In genomic region chr1:109718495-109718894, GRCh38 we compare ENCODE assay signal across 9 cellular contexts. TPM values are rescaled to one million over a fixed set of nuclear protein-coding genes. Genes with fewer than 3 reads are reported as not detected.
A peak's percentile ranks its signal among the peaks of the same experiment; 100 is the strongest.
DNase-seq lines count a peak whose midpoint lies in the region; ATAC-seq and TF ChIP-seq lines count a peak whose summit lies in the region.
"Had no signal": no experiment of that assay in that cellular context is flagged by ENCODE, and none has a peak within 500 bp of the region (broad histone marks: within the 10 kb centered on the region; RNA-seq: fewer than 3 reads in every experiment).

No MANE protein-coding gene starts in this region.

- CTCF ChIA-PET in SK-N-SH (lab: Yijun Ruan, JAX): interaction anchor here (0.7 to 1.8 kb wide), 5 partner anchors 55 to 266 kb away, joined by 3 to 7 read pairs (median 5); partner anchors contain the start of gene AHCYL1

- no peak overlapping the region for H2AFZ ChIP-seq in SK-N-SH (ENCODE audit: low read depth)

- WGBS in SK-N-SH (ENCODE audit: low lambda C conversion rate): 77% methylated on average over 2 of the region's 2 CpGs
- 88 to 94% methylated on average over 2 of the region's 2 CpGs for WGBS in lung, 2 donors
- 78 to 96% methylated on average over 2 of the region's 2 CpGs for WGBS in upper lobe of left lung, 2 donors

- H3K79me2 ChIP-seq in SK-N-SH (ENCODE audit: insufficient read depth): no peaks in the 10 kb centered on the region

- H3K4me3 ChIP-seq in SK-N-SH (ENCODE audit: low read depth in 2 of 2, low read length in 1 of 2) (no peak overlapping the region), lung (no peak overlapping the region), upper lobe of left lung (no peak overlapping the region)

- H3K4me1 ChIP-seq in SK-N-SH (ENCODE audit: control insufficient read depth in 1 of 2, insufficient read depth in 2 of 2, low read depth in 1 of 2, low read length in 1 of 2) (peaks cover 0 to 6% of the 10 kb centered on the region in 2 experiments; a peak in 2 of 4 replicates), lung (ENCODE audit: control insufficient read depth in 2 of 2, insufficient read depth in 2 of 2, low read length in 2 of 2) (no peaks in the 10 kb centered on the region), upper lobe of left lung (no peaks in the 10 kb centered on the region)

- ATAC-seq in lung (ENCODE audit: insufficient read depth, low FRiP score) (no peak), upper lobe of left lung (ENCODE audit: low FRiP score in 2 of 2) (no peak)

- peak; percentile 40; the same call in 1 of the 2 replicates for TF ChIP-seq RAD21 in SK-N-SH (IDR thresholded peaks at IDR 0.05; ENCODE audit: low read length)

- no peaks in the 10 kb centered on the region for H3F3A ChIP-seq in SK-N-SH (replicated peaks; ENCODE audit: insufficient read depth)

- H3K9me3 ChIP-seq in SK-N-SH (no peaks in the 10 kb centered on the region), lung (ENCODE audit: control insufficient read depth in 2 of 2, insufficient read depth in 1 of 2, low read length in 1 of 2) (no peaks in the 10 kb centered on the region), upper lobe of left lung (no peaks in the 10 kb centered on the region)

- no peak for TF ChIP-seq CTCF in SK-N-SH (IDR thresholded peaks at IDR 0.05)
- no peak for TF ChIP-seq CTCF in lung (IDR thresholded peaks at IDR 0.05; ENCODE audit: control extremely low read depth, extremely low read depth)
- no peak for TF ChIP-seq CTCF in upper lobe of left lung (IDR thresholded peaks at IDR 0.05)

- no peak for TF ChIP-seq EP300 in SK-N-SH (IDR thresholded peaks at IDR 0.05; ENCODE audit: borderline replicate concordance in 1 of 2, low read depth in 1 of 2, low read length in 1 of 2)
- no peak for TF ChIP-seq EP300 in upper lobe of left lung (IDR thresholded peaks at IDR 0.05)

- H3K9me2 ChIP-seq in SK-N-SH: no peaks in the 10 kb centered on the region

- no peak overlapping the region for H3K9ac ChIP-seq in SK-N-SH

- TF ChIP-seq POLR2A in upper lobe of left lung (IDR thresholded peaks at IDR 0.05): no peak

- H4K20me1 ChIP-seq in SK-N-SH (ENCODE audit: insufficient read depth): no peaks in the 10 kb centered on the region

- POLR2A ChIA-PET in SK-N-SH (lab: Yijun Ruan, JAX): no interaction called here

- peak; percentile 7 for DNase-seq in HCEC 1CT
- DNase-seq in SK-N-SH: peak; percentile 36
- peak; percentile 14 for DNase-seq in lung (ENCODE audit: low spot score)
- DNase-seq in upper lobe of left lung: no peak
- no peak for DNase-seq in NCI-H2029 (lab: John Stamatoyannopoulos, UW)
- no peak for DNase-seq in activated CD4-positive, alpha-beta T cell treated with anti-CD3 and anti-CD28 coated beads, Interleukin-2, amount 50 U/mL, for 48 hours
- DNase-seq: activated CD4-positive, alpha-beta memory T cell treated with anti-CD3 and anti-CD28 coated beads for 36 hours had no signal

- H3K27me3 ChIP-seq in SK-N-SH (ENCODE audit: insufficient read depth) (no peaks in the 10 kb centered on the region), lung (ENCODE audit: control insufficient read depth, insufficient read depth) (no peaks in the 10 kb centered on the region), upper lobe of left lung (no peaks in the 10 kb centered on the region)

- H3K4me2 ChIP-seq in SK-N-SH: no peak overlapping the region

- H3K27ac ChIP-seq in SK-N-SH (ENCODE audit: low read depth in 2 of 2, low read length in 1 of 2) (no peak overlapping the region), lung (ENCODE audit: low read depth in 1 of 2, low read length in 1 of 2) (no peak overlapping the region), upper lobe of left lung (no peak overlapping the region)

- H3K36me3 ChIP-seq in SK-N-SH (replicated peaks in 1 of 2; ENCODE audit: control insufficient read depth in 1 of 2, insufficient read depth in 2 of 2, low read length in 1 of 2) (no peaks in the 10 kb centered on the region), lung (ENCODE audit: control insufficient read depth in 2 of 2, insufficient read depth in 2 of 2, low read length in 2 of 2) (no peaks in the 10 kb centered on the region), upper lobe of left lung (no peaks in the 10 kb centered on the region)

TF ChIP-seq in SK-N-SH, 30 proteins besides CTCF, POLR2A, EP300 and RAD21:
- TF ChIP-seq USF2 (IDR thresholded peaks at IDR 0.05; ENCODE audit: borderline replicate concordance, low read depth, low read length): no peak
- TF ChIP-seq SMC3 (IDR thresholded peaks at IDR 0.05; ENCODE audit: low read depth, low read length): no peak
- TF ChIP-seq NRF1 (IDR thresholded peaks at IDR 0.05; ENCODE audit: low read depth, low read length): no peak
- no peak for TF ChIP-seq RXRA (IDR thresholded peaks at IDR 0.05; ENCODE audit: borderline replicate concordance, low read depth)
- TF ChIP-seq TAF1 (IDR thresholded peaks at IDR 0.05; ENCODE audit: borderline replicate concordance, low read depth, low read length): no peak
- no peak for TF ChIP-seq FOSL2 (IDR thresholded peaks at IDR 0.05; ENCODE audit: borderline replicate concordance, low read depth)
- no peak for TF ChIP-seq ELF1 (IDR thresholded peaks at IDR 0.05)
TF ChIP-seq in SK-N-SH: peak in this region for 0.

RNA-seq across cellular contexts. Expression of gene GSTM5, which starts 6.4 kb away (rescaled TPM):
- polyA plus RNA-seq in SK-N-SH (2012; rRNA removed) (not detected in 2 replicates), lung (1 to 10 TPM; 2.9 to 7.9 TPM)
- not detected in 2 replicates for polyA plus RNA-seq in SK-N-SH (2012; cell fraction: cytosol; rRNA removed)
- polyA plus RNA-seq in SK-N-SH (2012; cell fraction: nucleus; rRNA removed): not detected in 2 replicates
- total RNA-seq in lung (10 to 100 TPM in 1 of 2 donors, 1 to 10 TPM in 1; 6.2 to 23.7 TPM), upper lobe of left lung (10 to 100 TPM in 3 of 6 donors, 1 to 10 TPM in 2, under 1 TPM in 1; 1.00 to 24.3 (median 8.3) TPM)
- total RNA-seq: activated CD4-positive, alpha-beta memory T cell treated with anti-CD3 and anti-CD28 coated beads for 36 hours; chondrocyte had no signal
- polyA plus RNA-seq: keratinocyte had no signal

RNA-seq across cellular contexts. Expression of gene GSTM3, which starts 22.3 kb away (rescaled TPM):
- 84.9 and 86.6 TPM in 2 replicates for polyA plus RNA-seq in SK-N-SH (2012; rRNA removed)
- polyA plus RNA-seq in SK-N-SH (2012; cell fraction: cytosol; rRNA removed): 101 and 104 TPM in 2 replicates
- polyA plus RNA-seq in SK-N-SH (2012; cell fraction: nucleus; rRNA removed): 44.0 and 59.3 TPM in 2 replicates
- total RNA-seq in lung: 10 to 100 TPM; 11.0 to 39.5 TPM
- 10 to 100 TPM; 21.7 to 24.1 TPM for polyA plus RNA-seq in lung
- 10 to 100 TPM in 3 of 6 donors, 1 to 10 TPM in 3; 4.9 to 23.3 (median 11.2) TPM for total RNA-seq in upper lobe of left lung

RNA-seq across cellular contexts. Expression of gene GSTM1, which starts 30.9 kb away (rescaled TPM):
- polyA plus RNA-seq in SK-N-SH (2012; rRNA removed) (not detected in 2 replicates), lung (10 to 100 TPM in 1 of 2 donors, under 1 TPM in 1; 0.10 to 36.9 TPM)
- polyA plus RNA-seq in SK-N-SH (2012; cell fraction: cytosol; rRNA removed): 0.03 TPM in 2 replicates
- polyA plus RNA-seq in SK-N-SH (2012; cell fraction: nucleus; rRNA removed): 0.14 and 0.17 TPM in 2 replicates
- total RNA-seq in lung (not detected), upper lobe of left lung (10 to 100 TPM in 2 of 6 donors, not detected in 4; 11.8 to 33.0 TPM)

RNA-seq across cellular contexts. Expression of gene EPS8L3, which starts 45.2 kb away (rescaled TPM):
- not detected in 2 replicates for polyA plus RNA-seq in SK-N-SH (2012; rRNA removed)
- not detected in 2 replicates for polyA plus RNA-seq in SK-N-SH (2012; cell fraction: cytosol; rRNA removed)
- polyA plus RNA-seq in SK-N-SH (2012; cell fraction: nucleus; rRNA removed): not detected in 2 replicates
- under 1 TPM in 1 of 2 donors, not detected in 1; 0.52 TPM for total RNA-seq in lung
- under 1 TPM in 1 of 2 donors, not detected in 1; 0.10 TPM for polyA plus RNA-seq in lung
- under 1 TPM in 1 of 6 donors, not detected in 5; 0.20 TPM for total RNA-seq in upper lobe of left lung
- total RNA-seq: activated CD4-positive, alpha-beta memory T cell treated with anti-CD3 and anti-CD28 coated beads for 36 hours; chondrocyte had no signal
- polyA plus RNA-seq: keratinocyte had no signal

RNA-seq across cellular contexts. Expression of gene GSTM2, which starts 50.6 kb away (rescaled TPM):
- polyA plus RNA-seq in SK-N-SH (2012; rRNA removed): 70.2 and 97.6 TPM in 2 replicates
- 23.0 and 24.2 TPM in 2 replicates for polyA plus RNA-seq in SK-N-SH (2012; cell fraction: cytosol; rRNA removed)
- 693 and 732 TPM in 2 replicates for polyA plus RNA-seq in SK-N-SH (2012; cell fraction: nucleus; rRNA removed)
- total RNA-seq in lung: 100 to 1,000 TPM in 1 of 2 donors, 10 to 100 TPM in 1; 27.6 to 106 TPM
- polyA plus RNA-seq in lung: 10 to 100 TPM in 1 of 2 donors, 1 to 10 TPM in 1; 7.7 to 51.7 TPM
- 100 to 1,000 TPM in 1 of 6 donors, 10 to 100 TPM in 5; 19.0 to 263 (median 31.6) TPM for total RNA-seq in upper lobe of left lung

Comparison
In these comparisons a context has a peak if more than half of its experiments do, and no peak if none do; other contexts are left out.
1. DNase-seq: peak in HCEC 1CT (single experiment), SK-N-SH (single experiment) and lung (single experiment); none in upper lobe of left lung (0 of 2), NCI-H2029 (single experiment) and activated CD4-positive, alpha-beta T cell treated with anti-CD3 and anti-CD28 coated beads, Interleukin-2, amount 50 U/mL, for 48 hours (0 of 2).